8 cellular contexts compared by ENCODE assay signal in the genomic region with DNA sequence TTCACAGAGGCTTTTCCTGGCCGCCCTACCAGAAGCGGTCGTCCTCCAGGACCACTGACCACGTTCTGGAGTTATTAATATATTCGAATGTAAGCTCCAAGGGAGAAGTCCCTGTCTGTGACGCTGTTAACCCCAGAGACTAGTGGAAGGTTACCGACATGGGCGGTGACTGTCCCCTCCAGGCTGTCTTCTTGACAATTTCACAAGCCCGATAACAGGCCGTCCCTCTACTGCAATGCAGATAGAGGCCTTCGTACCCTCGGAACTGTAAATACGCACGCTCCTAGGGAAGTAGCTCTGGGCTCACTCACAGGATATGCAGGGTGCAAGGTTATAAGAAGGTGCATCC. TPM values are rescaled to one million over a fixed set of nuclear protein-coding genes. Genes with fewer than 3 reads are reported as not detected.
A peak's percentile ranks its signal among the peaks of the same experiment; 100 is the strongest.
DNase-seq lines count a peak whose midpoint lies in the region; ATAC-seq, FAIRE-seq and TF ChIP-seq lines count a peak whose summit lies in the region.

No MANE protein-coding gene starts in this region.

- H3K36me3 ChIP-seq in DOHH2 (ENCODE audit: control insufficient read depth, low read length) (peaks cover 20% of the 10 kb centered on the region), right atrium auricular region (no peaks in the 10 kb centered on the region)

- peaks cover 30% of the 10 kb centered on the region for H3K79me2 ChIP-seq in DOHH2 (ENCODE audit: control insufficient read depth, low read length)

- TF ChIP-seq CTCF in DOHH2 (IDR thresholded peaks at IDR 0.05; ENCODE audit: low read depth, low read length, poor library complexity, severe bottlenecking) (no peak), right atrium auricular region (IDR thresholded peaks at IDR 0.05) (no peak)

- peaks cover 2% of the 10 kb centered on the region; the same call in 1 of the 2 replicates for H3F3A ChIP-seq in DOHH2 (ENCODE audit: control insufficient read depth, insufficient read depth)

- peak overlapping the region; percentile 72 for H3K4me2 ChIP-seq in DOHH2 (ENCODE audit: low read length)

- DNase-seq in HuH-7.5 (ENCODE audit: low spot score) (peak; percentile 62), RCC 7860 (ENCODE audit: low spot score) (peak; percentile 58), right atrium auricular region (ENCODE audit: low spot score) (peak; percentile 85), sciatic nerve (ENCODE audit: low spot score) (peak; percentile 65), 8988T (no peak)
- peak; percentile 1 for DNase-seq in activated naive CD8-positive, alpha-beta T cell treated with anti-CD3 and anti-CD28 coated beads, Interleukin-2, amount 50 U/mL, for 16 hours (ENCODE audit: low read depth, low spot score)

- H3K9me3 ChIP-seq in DOHH2 (ENCODE audit: control insufficient read depth, insufficient read depth, low read length) = peaks cover 6% of the 10 kb centered on the region; the same call in 1 of the 2 replicates
- H3K9me3 ChIP-seq in right atrium auricular region = no peaks in the 10 kb centered on the region

- H4K20me1 ChIP-seq in DOHH2 (ENCODE audit: control insufficient read depth, insufficient read depth, low read depth, low read length) = no peaks in the 10 kb centered on the region

- no peaks in the 10 kb centered on the region for H3K9me2 ChIP-seq in DOHH2 (replicated peaks; ENCODE audit: control insufficient read depth, low read length)

- ATAC-seq in GM21526 (IDR thresholded peaks at IDR 0.05; ENCODE audit: low FRiP score, unreplicated experiment) = peak; percentile 59
- ATAC-seq in sciatic nerve = peak; percentile 63

- H3K27ac ChIP-seq in DOHH2 (ENCODE audit: low read depth, low read length) = peak overlapping the region; percentile 66
- H3K27ac ChIP-seq in right atrium auricular region = peak overlapping the region; percentile 92 to 94

- H3K27me3 ChIP-seq in DOHH2 (ENCODE audit: control insufficient read depth, low read length) (no peaks in the 10 kb centered on the region), right atrium auricular region (no peaks in the 10 kb centered on the region)

- no peak for FAIRE-seq in RCC 7860 (lab: Jason Lieb, UNC)

- peak overlapping the region; percentile 99 for H3K4me3 ChIP-seq in DOHH2 (ENCODE audit: low read length)
- peak overlapping the region; percentile 80 to 86 for H3K4me3 ChIP-seq in right atrium auricular region

- H3K4me1 ChIP-seq in DOHH2 (ENCODE audit: control insufficient read depth, low read length) (peaks cover 15% of the 10 kb centered on the region), right atrium auricular region (peaks cover 0 to 23% of the 10 kb centered on the region in 2 donors)

- intact Hi-C loops in sciatic nerve (cut with DNase I) = no loop called here

RNA-seq across cellular contexts. Expression of gene RFK, which starts 0.6 kb away (rescaled TPM):
- 10 to 100 TPM; 23.7 to 32.0 TPM for total RNA-seq in right atrium auricular region
- 16.3 TPM for total RNA-seq in sciatic nerve
